16 cellular contexts compared by ENCODE assay signal in genomic region chr3:26484140-26484539, GRCh38.
DNase-seq lines count a peak whose midpoint lies in the region; ATAC-seq and TF ChIP-seq lines count a peak whose summit lies in the region.
"Had no signal": no experiment of that assay in that cellular context is flagged by ENCODE, and none has a peak within 500 bp of the region (broad histone marks: within the 10 kb centered on the region; RNA-seq: fewer than 3 reads in every experiment).

No MANE protein-coding gene starts in this region.

- no peaks in the 10 kb centered on the region for H4K20me1 ChIP-seq in DOHH2 (ENCODE audit: control insufficient read depth, insufficient read depth, low read depth, low read length)

- no peaks in the 10 kb centered on the region for H3K27me3 ChIP-seq in DOHH2 (ENCODE audit: control insufficient read depth, low read length)
- H3K27me3 ChIP-seq: tibial artery had no signal

- no peak overlapping the region for H3K4me3 ChIP-seq in DOHH2 (ENCODE audit: low read length)
- H3K4me3 ChIP-seq: coronary artery, GM12878, SK-N-MC, tibial artery had no signal

- ATAC-seq in SK-N-SH treated with all-trans-retinoic acid at 6 μM for 48 hours (no peak), HG03460 (IDR thresholded peaks at IDR 0.05; ENCODE audit: unreplicated experiment) (no peak)
- ATAC-seq: GM12878, right cardiac atrium had no signal

- no peak overlapping the region for H3K4me2 ChIP-seq in DOHH2 (ENCODE audit: low read length)

- no peaks in the 10 kb centered on the region for H3K79me2 ChIP-seq in DOHH2 (ENCODE audit: control insufficient read depth, low read length)

- peak; percentile 10 for TF ChIP-seq CTCF in DOHH2 (IDR thresholded peaks at IDR 0.05; ENCODE audit: low read depth, low read length, poor library complexity, severe bottlenecking)

- H3K36me3 ChIP-seq in DOHH2 (ENCODE audit: control insufficient read depth, low read length) = no peaks in the 10 kb centered on the region
- H3K36me3 ChIP-seq: tibial artery had no signal

- H3F3A ChIP-seq in DOHH2 (ENCODE audit: control insufficient read depth, insufficient read depth) = no peaks in the 10 kb centered on the region

- H3K9me2 ChIP-seq in DOHH2 (replicated peaks; ENCODE audit: control insufficient read depth, low read length) = no peaks in the 10 kb centered on the region

- no peak overlapping the region for H3K27ac ChIP-seq in DOHH2 (ENCODE audit: low read depth, low read length)
- H3K27ac ChIP-seq: coronary artery, SK-N-MC, tibial artery had no signal

- DNase-seq in HuH-7.5 (ENCODE audit: low spot score) (peak; percentile 9), kidney tubule cell (ENCODE audit: low spot score) (peak; percentile 56), DMS153 (lab: John Stamatoyannopoulos, UW) (no peak), COR-L47 (lab: John Stamatoyannopoulos, UW) (no peak)
- no peak for DNase-seq in stimulated activated CD4-positive, alpha-beta T cell treated with anti-CD3 and anti-CD28 coated beads, Interleukin-2, amount 100 ng/mL, for 24 hours
- DNase-seq: activated CD4-positive, alpha-beta T cell treated with anti-CD3 and anti-CD28 coated beads, Interleukin-2, amount 50 U/mL, for 48 hours; CD4-positive, alpha-beta memory T cell; NCI-H2029 treated with DMSO at 0.1 percent for 48 hours; right cardiac atrium; tibial artery had no signal

- no peaks in the 10 kb centered on the region for H3K4me1 ChIP-seq in DOHH2 (ENCODE audit: control insufficient read depth, low read length)
- H3K4me1 ChIP-seq: tibial artery had no signal

- H3K9me3 ChIP-seq in DOHH2 (ENCODE audit: control insufficient read depth, insufficient read depth, low read length) = no peaks in the 10 kb centered on the region

TF ChIP-seq in SK-N-SH treated with all-trans-retinoic acid at 6 μM for 48 hours, 23 proteins besides CTCF, POLR2A, EP300 and RAD21:
- no peak for TF ChIP-seq GLIS3 (CRISPR knock-in tag; IDR thresholded peaks at IDR 0.05)
- peak; percentile 69 for TF ChIP-seq ISL1 (CRISPR knock-in tag; IDR thresholded peaks at IDR 0.05)

Comparison
In these comparisons a context has a peak if more than half of its experiments do, and no peak if none do; other contexts are left out.
1. DNase-seq: peak in HuH-7.5 (single experiment) and kidney tubule cell (single experiment); none in DMS153 (single experiment), stimulated activated CD4-positive, alpha-beta T cell treated with anti-CD3 and anti-CD28 coated beads, Interleukin-2, amount 100 ng/mL, for 24 hours (0 of 2) and COR-L47 (single experiment).